In genomic region chr16:4384497-4384896, GRCh38 we compare ENCODE assay signal across 15 cellular contexts. TPM values are rescaled to one million over a fixed set of nuclear protein-coding genes. Genes with fewer than 3 reads are reported as not detected.
DNase-seq lines count a peak whose midpoint lies in the region; ATAC-seq and TF ChIP-seq lines count a peak whose summit lies in the region.
"Had no signal": no experiment of that assay in that cellular context is flagged by ENCODE, and none has a peak within 500 bp of the region (broad histone marks: within the 10 kb centered on the region; RNA-seq: fewer than 3 reads in every experiment).

No MANE protein-coding gene starts in this region.

- 67 to 68% methylated on average over 18 of the region's 18 CpGs for WGBS in heart right ventricle, 2 donors
- 10 to 17% methylated on average over 13 to 18 of the region's 18 CpGs for WGBS in aorta, 2 donors

- peaks cover 0 to 71% (median 25%) of the 10 kb centered on the region in 9 donors for H3K4me1 ChIP-seq in heart right ventricle
- H3K4me1 ChIP-seq in lower lobe of right lung, result peaks cover 35% of the 10 kb centered on the region
- H3K4me1 ChIP-seq in aorta (ENCODE audit: control insufficient read depth in 1 of 2, insufficient read depth in 2 of 2, low read length in 2 of 2), result peaks cover 0 to 7% of the 10 kb centered on the region in 2 donors

- intact Hi-C loops in Right ventricle myocardium inferior (cut with DNase I), result no loop called here
- intact Hi-C loops in heart right ventricle (cut with DNase I), result no loop called here
- intact Hi-C loops in lower lobe of right lung (cut with DNase I), result no loop called here
- intact Hi-C loops in aorta (cut with DNase I), result no loop called here

- no peak overlapping the region for H3K4me3 ChIP-seq in heart right ventricle
- H3K4me3 ChIP-seq in lower lobe of right lung, result no peak overlapping the region
- H3K4me3 ChIP-seq in aorta (ENCODE audit: low read length in 2 of 2), result no peak overlapping the region

- TF ChIP-seq CTCF in heart right ventricle (IDR thresholded peaks at IDR 0.05), result no peak
- TF ChIP-seq CTCF in lower lobe of right lung (IDR thresholded peaks at IDR 0.05), result no peak

- H3K36me3 ChIP-seq in heart right ventricle (peaks cover 0 to 94% (median 16%) of the 10 kb centered on the region in 9 donors), lower lobe of right lung (peaks cover 88% of the 10 kb centered on the region), aorta (ENCODE audit: control insufficient read depth in 1 of 2, insufficient read depth in 2 of 2, low read length in 1 of 2) (peaks cover 0 to 13% of the 10 kb centered on the region in 2 donors)

- ATAC-seq in Right ventricle myocardium inferior (peak; percentile 9), heart right ventricle (no peak), lower lobe of right lung (no peak), aorta (ENCODE audit: low FRiP score) (peak; percentile 2), GM19351 (IDR thresholded peaks at IDR 0.05; ENCODE audit: unreplicated experiment) (no peak)
- ATAC-seq: naive thymus-derived CD4-positive, alpha-beta T cell had no signal

- peak overlapping the region in 4 of 10 donors; percentile 15 to 30 (median 26) for H3K27ac ChIP-seq in heart right ventricle
- H3K27ac ChIP-seq in lower lobe of right lung, result peak overlapping the region; percentile 21
- H3K27ac ChIP-seq in aorta (ENCODE audit: low read depth in 1 of 2, low read length in 2 of 2), result peak overlapping the region; percentile 66 to 84

- DNase-seq in Right ventricle myocardium inferior (ENCODE audit: missing footprints), result no peak
- DNase-seq in heart right ventricle, result no peak
- peak; percentile 82 for DNase-seq in dedifferentiated amniotic fluid mesenchymal stem cell (ENCODE audit: extremely low spot score)
- DNase-seq in lower lobe of right lung, result no peak
- peak; percentile 72 to 86 for DNase-seq in aorta
- no peak for DNase-seq in SHP77 (lab: John Stamatoyannopoulos, UW)
- DNase-seq in NCI-H2196 treated with DMSO at 0.1 percent for 48 hours (lab: John Stamatoyannopoulos, UW; ENCODE audit: unreplicated experiment), result no peak
- DNase-seq: 8988T; activated CD4-positive, CD25-positive, alpha-beta regulatory T cell treated with anti-CD3 and anti-CD28 coated beads, Interleukin-2, amount 50 U/mL, for 72 hours; activated T-cell treated with anti-CD3 and anti-CD28 coated beads, Interleukin-2, amount 50 U/mL, for 24 hours; Calu3; NCI-H345; stimulated activated naive CD4-positive, alpha-beta T cell treated with Interleukin-2 at 50 U/mL for 16 hours had no signal

- H3K9me3 ChIP-seq in heart right ventricle (no peaks in the 10 kb centered on the region), lower lobe of right lung (no peaks in the 10 kb centered on the region), aorta (ENCODE audit: control insufficient read depth, low read length) (no peaks in the 10 kb centered on the region)

- no peaks in the 10 kb centered on the region for H3K27me3 ChIP-seq in heart right ventricle
- no peaks in the 10 kb centered on the region for H3K27me3 ChIP-seq in lower lobe of right lung (ENCODE audit: low read depth)
- H3K27me3 ChIP-seq in aorta (ENCODE audit: control insufficient read depth in 1 of 2, insufficient read depth in 2 of 2, low read length in 1 of 2), result no peaks in the 10 kb centered on the region

RNA-seq across cellular contexts. Expression of gene VASN, which starts 12.8 kb away (rescaled TPM):
- 6.4 TPM for total RNA-seq in Right ventricle myocardium inferior
- total RNA-seq in heart right ventricle, result 10 to 100 TPM in 1 of 10 donors, 1 to 10 TPM in 9; 3.1 to 14.7 (median 5.8) TPM
- 10 to 100 TPM in 1 of 2 donors, 1 to 10 TPM in 1; 7.7 to 27.9 TPM for polyA plus RNA-seq in heart right ventricle
- 17.4 TPM for total RNA-seq in lower lobe of right lung
- total RNA-seq in aorta, result 100 to 1,000 TPM in 1 of 2 donors, 10 to 100 TPM in 1; 67.0 to 120 TPM
- 10 to 100 TPM; 21.7 to 51.3 TPM for polyA plus RNA-seq in aorta

RNA-seq across cellular contexts. Expression of gene CORO7, which starts 31.9 kb away (rescaled TPM):
- 11.6 TPM for total RNA-seq in Right ventricle myocardium inferior
- 10 to 100 TPM in 5 of 10 donors, 1 to 10 TPM in 5; 6.5 to 21.8 (median 10.1) TPM for total RNA-seq in heart right ventricle
- 10 to 100 TPM; 11.9 to 17.0 TPM for polyA plus RNA-seq in heart right ventricle
- total RNA-seq in lower lobe of right lung, result 58.5 TPM
- 10 to 100 TPM; 42.6 to 60.1 TPM for total RNA-seq in aorta
- 10 to 100 TPM; 15.3 to 38.8 TPM for polyA plus RNA-seq in aorta

RNA-seq across cellular contexts. Expression of gene PAM16, which starts 33.4 kb away (rescaled TPM):
- total RNA-seq in Right ventricle myocardium inferior, result 73.4 TPM
- total RNA-seq in heart right ventricle, result 10 to 100 TPM; 44.2 to 75.0 (median 55.6) TPM
- polyA plus RNA-seq in heart right ventricle, result 100 to 1,000 TPM; 136 to 288 TPM
- total RNA-seq in lower lobe of right lung, result 40.0 TPM
- total RNA-seq in aorta, result 10 to 100 TPM; 23.6 to 25.5 TPM
- 10 to 100 TPM; 41.7 to 65.2 TPM for polyA plus RNA-seq in aorta

RNA-seq across cellular contexts. Expression of gene DNAJA3, which starts 41.2 kb away (rescaled TPM):
- total RNA-seq in Right ventricle myocardium inferior, result 71.4 TPM
- 10 to 100 TPM; 51.4 to 76.7 (median 72.5) TPM for total RNA-seq in heart right ventricle
- polyA plus RNA-seq in heart right ventricle, result 10 to 100 TPM; 29.0 to 52.1 TPM
- 34.6 TPM for total RNA-seq in lower lobe of right lung
- 10 to 100 TPM; 22.7 to 26.6 TPM for total RNA-seq in aorta
- 10 to 100 TPM; 16.0 to 19.1 TPM for polyA plus RNA-seq in aorta

Comparison
In these comparisons a context has a peak if more than half of its experiments do, and no peak if none do; other contexts are left out.
1. ATAC-seq: peak in Right ventricle myocardium inferior (single experiment) and aorta (single experiment); none in heart right ventricle (0 of 8), lower lobe of right lung (0 of 2) and GM19351 (single experiment).
2. DNase-seq: peak in dedifferentiated amniotic fluid mesenchymal stem cell (single experiment) and aorta (2 of 2); none in Right ventricle myocardium inferior (single experiment), heart right ventricle (0 of 2), lower lobe of right lung (single experiment), SHP77 (0 of 2) and NCI-H2196 treated with DMSO at 0.1 percent for 48 hours (single experiment).